In the genomic region with DNA sequence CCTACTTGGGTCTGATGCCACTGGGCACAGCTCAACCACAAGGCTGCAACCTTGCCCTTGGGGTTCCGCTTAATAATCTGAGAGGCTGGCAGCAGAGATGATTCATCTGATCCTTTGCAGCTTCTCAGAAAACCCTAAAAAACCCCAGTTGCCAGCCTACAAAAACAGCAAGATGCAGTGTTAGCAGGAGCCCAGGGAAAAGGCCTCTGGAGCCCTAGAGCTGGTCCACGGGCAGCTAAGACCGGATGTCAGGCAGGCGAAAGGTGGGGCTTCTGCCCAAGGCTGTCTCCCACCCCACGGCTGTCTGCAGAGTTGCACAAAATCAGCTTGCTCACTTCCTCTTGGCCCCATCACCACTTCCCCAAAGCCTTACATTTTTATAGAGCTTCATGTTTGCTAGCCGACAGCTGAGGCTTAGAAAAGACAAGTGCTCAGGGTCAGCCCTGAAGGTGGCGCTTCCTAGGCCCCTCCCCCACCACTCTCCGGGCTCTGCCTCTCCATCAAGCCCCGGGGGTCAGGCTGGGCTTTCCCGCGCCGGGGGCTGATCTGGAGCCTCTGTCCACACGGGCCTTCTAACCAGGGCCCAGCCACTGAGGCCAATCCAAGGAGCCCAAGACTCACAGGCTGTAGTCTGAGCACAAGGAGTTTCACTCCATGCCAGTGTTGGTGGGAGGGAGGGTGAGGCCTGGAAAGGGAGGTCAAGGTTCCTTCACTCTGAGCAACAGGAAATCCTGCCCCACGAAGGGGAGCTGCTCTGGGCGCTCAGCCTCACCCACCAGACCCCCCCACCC, we compare ENCODE assay signal across 1 cellular context.
TF ChIP-seq lines count a peak whose summit lies in the region.

No MANE protein-coding gene starts in this region.

TF ChIP-seq in SK-N-SH, 30 proteins besides CTCF, POLR2A, EP300 and RAD21 (continued from another document):
- TF ChIP-seq, protein P1, sequence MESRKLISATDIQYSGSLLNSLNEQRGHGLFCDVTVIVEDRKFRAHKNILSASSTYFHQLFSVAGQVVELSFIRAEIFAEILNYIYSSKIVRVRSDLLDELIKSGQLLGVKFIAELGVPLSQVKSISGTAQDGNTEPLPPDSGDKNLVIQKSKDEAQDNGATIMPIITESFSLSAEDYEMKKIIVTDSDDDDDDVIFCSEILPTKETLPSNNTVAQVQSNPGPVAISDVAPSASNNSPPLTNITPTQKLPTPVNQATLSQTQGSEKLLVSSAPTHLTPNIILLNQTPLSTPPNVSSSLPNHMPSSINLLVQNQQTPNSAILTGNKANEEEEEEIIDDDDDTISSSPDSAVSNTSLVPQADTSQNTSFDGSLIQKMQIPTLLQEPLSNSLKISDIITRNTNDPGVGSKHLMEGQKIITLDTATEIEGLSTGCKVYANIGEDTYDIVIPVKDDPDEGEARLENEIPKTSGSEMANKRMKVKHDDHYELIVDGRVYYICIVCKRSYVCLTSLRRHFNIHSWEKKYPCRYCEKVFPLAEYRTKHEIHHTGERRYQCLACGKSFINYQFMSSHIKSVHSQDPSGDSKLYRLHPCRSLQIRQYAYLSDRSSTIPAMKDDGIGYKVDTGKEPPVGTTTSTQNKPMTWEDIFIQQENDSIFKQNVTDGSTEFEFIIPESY (IDR thresholded peaks at IDR 0.05; ENCODE audit: borderline replicate concordance, low read depth) = no peak
- TF ChIP-seq, protein P2, sequence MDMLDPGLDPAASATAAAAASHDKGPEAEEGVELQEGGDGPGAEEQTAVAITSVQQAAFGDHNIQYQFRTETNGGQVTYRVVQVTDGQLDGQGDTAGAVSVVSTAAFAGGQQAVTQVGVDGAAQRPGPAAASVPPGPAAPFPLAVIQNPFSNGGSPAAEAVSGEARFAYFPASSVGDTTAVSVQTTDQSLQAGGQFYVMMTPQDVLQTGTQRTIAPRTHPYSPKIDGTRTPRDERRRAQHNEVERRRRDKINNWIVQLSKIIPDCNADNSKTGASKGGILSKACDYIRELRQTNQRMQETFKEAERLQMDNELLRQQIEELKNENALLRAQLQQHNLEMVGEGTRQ (IDR thresholded peaks at IDR 0.05; ENCODE audit: borderline replicate concordance, low read depth, low read length) = no peak
- TF ChIP-seq GABPA (IDR thresholded peaks at IDR 0.05; ENCODE audit: low read depth) (no peak), TAF1 (IDR thresholded peaks at IDR 0.05; ENCODE audit: borderline replicate concordance, low read depth, low read length) (no peak), FOXM1 (IDR thresholded peaks at IDR 0.05; ENCODE audit: low read depth) (no peak), NFIC (IDR thresholded peaks at IDR 0.05; ENCODE audit: borderline replicate concordance) (no peak), RFX5 (IDR thresholded peaks at IDR 0.05; ENCODE audit: low read length) (no peak), TEAD4 (IDR thresholded peaks at IDR 0.05; ENCODE audit: borderline replicate concordance, insufficient read depth) (no peak), SMC3 (IDR thresholded peaks at IDR 0.05; ENCODE audit: low read depth, low read length) (no peak)
